In the genomic region with DNA sequence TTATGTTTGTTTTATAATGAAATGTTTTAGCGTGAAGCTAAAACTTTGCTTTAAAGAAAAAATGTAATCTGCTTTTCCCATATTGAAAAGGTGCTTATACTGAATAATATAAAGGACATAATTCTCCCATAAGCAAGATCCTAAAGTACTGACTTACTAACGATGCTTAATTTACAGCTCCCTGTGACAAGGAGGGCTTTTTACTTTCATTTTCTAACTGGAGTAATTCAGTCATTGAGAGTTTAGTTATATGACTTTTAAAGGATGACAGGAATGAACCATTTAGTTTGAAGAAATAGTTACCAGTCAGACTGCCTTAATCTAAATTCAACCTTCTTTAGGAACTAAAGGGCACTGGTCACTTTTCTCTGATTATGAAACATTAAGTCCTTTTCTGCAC, we compare ENCODE assay signal across 13 cellular contexts. TPM values are rescaled to one million over a fixed set of nuclear protein-coding genes. Genes with fewer than 3 reads are reported as not detected.
A peak's percentile ranks its signal among the peaks of the same experiment; 100 is the strongest.
DNase-seq lines count a peak whose midpoint lies in the region; ATAC-seq, FAIRE-seq and TF ChIP-seq lines count a peak whose summit lies in the region.
"Had no signal": no experiment of that assay in that cellular context is flagged by ENCODE, and none has a peak within 500 bp of the region (broad histone marks: within the 10 kb centered on the region; RNA-seq: fewer than 3 reads in every experiment).

No MANE protein-coding gene starts in this region.

- no peak for TF ChIP-seq CTCF in A549 (IDR thresholded peaks at IDR 0.05)

- peak overlapping the region; percentile 10 to 29 for H3K4me3 Mint-ChIP-seq in effector memory CD8-positive, alpha-beta T cell
- H3K4me3 Mint-ChIP-seq in natural killer cell treated with Interleukin-12 subunit alpha and Interleukin-12 subunit beta and Interleukin-15 and Interleukin-18, amount 100 ng/mL, for 72 hours: no peak overlapping the region

- no peak for FAIRE-seq in A549 (lab: Jason Lieb, UNC)

- H3K27ac Mint-ChIP-seq in effector memory CD8-positive, alpha-beta T cell: peak overlapping the region; percentile 3 to 22
- H3K27ac Mint-ChIP-seq in natural killer cell treated with Interleukin-12 subunit alpha and Interleukin-12 subunit beta and Interleukin-15 and Interleukin-18, amount 100 ng/mL, for 72 hours: no peak overlapping the region

- no peaks in the 10 kb centered on the region for H3K27me3 Mint-ChIP-seq in effector memory CD8-positive, alpha-beta T cell
- H3K27me3 Mint-ChIP-seq in natural killer cell treated with Interleukin-12 subunit alpha and Interleukin-12 subunit beta and Interleukin-15 and Interleukin-18, amount 100 ng/mL, for 72 hours: no peaks in the 10 kb centered on the region

- H3K4me2 ChIP-seq in A549: peak overlapping the region; percentile 43

- CTCF ChIA-PET in A549 (lab: Yijun Ruan, JAX): no interaction called here

- H3K4me1 ChIP-seq in A549: no peaks in the 10 kb centered on the region
- H3K4me1 ChIP-seq: SJSA1 had no signal

- H3K4me1 Mint-ChIP-seq in effector memory CD8-positive, alpha-beta T cell (ENCODE audit: low read depth in 2 of 2): peaks cover 3 to 5% of the 10 kb centered on the region in 2 donors
- no peaks in the 10 kb centered on the region for H3K4me1 Mint-ChIP-seq in natural killer cell treated with Interleukin-12 subunit alpha and Interleukin-12 subunit beta and Interleukin-15 and Interleukin-18, amount 100 ng/mL, for 72 hours (ENCODE audit: low read depth in 2 of 2)

- ATAC-seq in A549 (no peak), GM18909 (IDR thresholded peaks at IDR 0.05; ENCODE audit: poor library complexity, unreplicated experiment) (peak; percentile 68)
- ATAC-seq in effector memory CD8-positive, alpha-beta T cell (replicated peaks): no peak
- ATAC-seq in natural killer cell treated with Interleukin-12 subunit alpha and Interleukin-12 subunit beta and Interleukin-15 and Interleukin-18, amount 100 ng/mL, for 72 hours: no peak
- ATAC-seq: left ventricle myocardium superior had no signal

- H3K9me3 ChIP-seq in A549: no peaks in the 10 kb centered on the region
- H3K9me3 ChIP-seq: SJSA1 had no signal

- TF ChIP-seq EP300 in A549 (IDR thresholded peaks at IDR 0.05): no peak

- H3K36me3 Mint-ChIP-seq in effector memory CD8-positive, alpha-beta T cell (ENCODE audit: insufficient read depth): no peaks in the 10 kb centered on the region
- no peaks in the 10 kb centered on the region for H3K36me3 Mint-ChIP-seq in natural killer cell treated with Interleukin-12 subunit alpha and Interleukin-12 subunit beta and Interleukin-15 and Interleukin-18, amount 100 ng/mL, for 72 hours

- H3K9me3 Mint-ChIP-seq in effector memory CD8-positive, alpha-beta T cell: no peaks in the 10 kb centered on the region
- H3K9me3 Mint-ChIP-seq in natural killer cell treated with Interleukin-12 subunit alpha and Interleukin-12 subunit beta and Interleukin-15 and Interleukin-18, amount 100 ng/mL, for 72 hours: no peaks in the 10 kb centered on the region

- H3K4me3 ChIP-seq in A549: no peak overlapping the region
- H3K4me3 ChIP-seq: SJSA1 had no signal

- no peak for TF ChIP-seq POLR2A in A549 (IDR thresholded peaks at IDR 0.05; ENCODE audit: low read length)

- no peak for TF ChIP-seq RAD21 in A549 (conservative IDR thresholded peaks at IDR 0.05 in 1 of 2, IDR thresholded peaks at IDR 0.05 in 1 of 2)

- H3K27ac ChIP-seq in A549: no peak overlapping the region
- H3K27ac ChIP-seq: SJSA1 had no signal

- POLR2A ChIA-PET in A549 (lab: Yijun Ruan, JAX): no interaction called here

- WGBS in A549 (ENCODE audit: missing lambda C conversion rate): 54% methylated on average over 2 of the region's 2 CpGs

- DNase-seq in A549 (ENCODE audit: low read depth in 1 of 2, low spot score in 1 of 2) (no peak), M059J (ENCODE audit: low read depth) (peak; percentile 40), DMS114 treated with DMSO at 0.1 percent for 48 hours (lab: John Stamatoyannopoulos, UW; ENCODE audit: unreplicated experiment) (no peak), NCI-H2029 (lab: John Stamatoyannopoulos, UW) (no peak)
- no peak for DNase-seq in effector memory CD8-positive, alpha-beta T cell
- no peak for DNase-seq in stimulated activated CD4-positive, alpha-beta T cell treated with anti-CD3 and anti-CD28 coated beads, Interleukin-15, amount 100 ng/mL, for 24 hours
- DNase-seq in natural killer cell treated with Interleukin-12 subunit alpha and Interleukin-12 subunit beta and Interleukin-15 and Interleukin-18, amount 100 ng/mL, for 72 hours (ENCODE audit: low spot score): no peak
- DNase-seq: activated T-cell treated with anti-CD3 and anti-CD28 coated beads for 4 hours, left ventricle myocardium superior, NCI-H2029 treated with DMSO at 0.1 percent for 48 hours had no signal

TF ChIP-seq in A549, 52 proteins besides CTCF, POLR2A, EP300 and RAD21:
- TF ChIP-seq EHMT2 (IDR thresholded peaks at IDR 0.05; ENCODE audit: low read depth) (no peak), JUNB (IDR thresholded peaks at IDR 0.05) (no peak), HDAC2 (IDR thresholded peaks at IDR 0.05) (no peak), PBX3 (IDR thresholded peaks at IDR 0.05) (no peak), FOXS1 (CRISPR knock-in tag; IDR thresholded peaks at IDR 0.05) (no peak), CBX2 (IDR thresholded peaks at IDR 0.05; ENCODE audit: borderline replicate concordance, low read depth) (no peak), MYC (IDR thresholded peaks at IDR 0.05; ENCODE audit: borderline replicate concordance, low read length) (no peak), HOXA7 (CRISPR knock-in tag; IDR thresholded peaks at IDR 0.05) (no peak), RNF2 (IDR thresholded peaks at IDR 0.05; ENCODE audit: borderline replicate concordance, low read depth) (no peak), ZFP36 (IDR thresholded peaks at IDR 0.05; ENCODE audit: borderline replicate concordance, partially characterized antibody) (no peak), NR3C1 (IDR thresholded peaks at IDR 0.05) (no peak), POLR2AphosphoS2 (conservative IDR thresholded peaks at IDR 0.05; ENCODE audit: low read length) (no peak), PHF8 (IDR thresholded peaks at IDR 0.05; ENCODE audit: borderline replicate concordance, low read depth) (no peak), ATOH8 (CRISPR knock-in tag; IDR thresholded peaks at IDR 0.05; ENCODE audit: low read depth) (no peak), ELK1 (IDR thresholded peaks at IDR 0.05; ENCODE audit: low read depth, low read length) (no peak), RFX5 (IDR thresholded peaks at IDR 0.05) (no peak), MAX (IDR thresholded peaks at IDR 0.05) (no peak), TFCP2L1 (CRISPR knock-in tag; IDR thresholded peaks at IDR 0.05) (no peak)
- TF ChIP-seq, protein P1, sequence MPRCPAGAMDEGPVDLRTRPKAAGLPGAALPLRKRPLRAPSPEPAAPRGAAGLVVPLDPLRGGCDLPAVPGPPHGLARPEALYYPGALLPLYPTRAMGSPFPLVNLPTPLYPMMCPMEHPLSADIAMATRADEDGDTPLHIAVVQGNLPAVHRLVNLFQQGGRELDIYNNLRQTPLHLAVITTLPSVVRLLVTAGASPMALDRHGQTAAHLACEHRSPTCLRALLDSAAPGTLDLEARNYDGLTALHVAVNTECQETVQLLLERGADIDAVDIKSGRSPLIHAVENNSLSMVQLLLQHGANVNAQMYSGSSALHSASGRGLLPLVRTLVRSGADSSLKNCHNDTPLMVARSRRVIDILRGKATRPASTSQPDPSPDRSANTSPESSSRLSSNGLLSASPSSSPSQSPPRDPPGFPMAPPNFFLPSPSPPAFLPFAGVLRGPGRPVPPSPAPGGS (IDR thresholded peaks at IDR 0.05): no peak
- TF ChIP-seq, protein P2, sequence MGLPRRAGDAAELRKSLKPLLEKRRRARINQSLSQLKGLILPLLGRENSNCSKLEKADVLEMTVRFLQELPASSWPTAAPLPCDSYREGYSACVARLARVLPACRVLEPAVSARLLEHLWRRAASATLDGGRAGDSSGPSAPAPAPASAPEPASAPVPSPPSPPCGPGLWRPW (IDR thresholded peaks at IDR 0.05): no peak
TF ChIP-seq in A549: peak in this region for 0.

RNA-seq across cellular contexts. Expression of gene ZPLD1, which starts 19.3 kb away (rescaled TPM):
- 0.03 and 0.04 TPM in 2 replicates for polyA plus RNA-seq in A549 (2011; rRNA removed)
- polyA plus RNA-seq in A549 (2012; cell fraction: cytosol; rRNA removed): not detected in 2 replicates
- not detected in 2 replicates for polyA plus RNA-seq in A549 (2012; cell fraction: nucleus; rRNA removed)
- polyA plus RNA-seq in A549 (2017; fragmentation: RNase III; extraction: RNeasy Plus Mini Kit Qiagen cat#74134 plus additional on column Dnase treatment): 0.05 TPM in 1 of 3 replicates, not detected in the others
- polyA minus RNA-seq in A549 (2011; rRNA and poly(A)+ RNA removed): not detected in 2 replicates
- 0.20 TPM in 1 of 2 replicates, not detected in the other for total RNA-seq in M059J (2014; rRNA removed; shearing (Covaris generic))
- total RNA-seq in natural killer cell treated with Interleukin-12 subunit alpha and Interleukin-12 subunit beta and Interleukin-15 and Interleukin-18, amount 100 ng/mL, for 72 hours: not detected
- total RNA-seq: left ventricle myocardium superior, SJSA1, skeletal muscle tissue had no signal

Comparison
In these comparisons a context has a peak if more than half of its experiments do, and no peak if none do; other contexts are left out.
1. H3K27ac Mint-ChIP-seq: peak in effector memory CD8-positive, alpha-beta T cell (2 of 2); none in natural killer cell treated with Interleukin-12 subunit alpha and Interleukin-12 subunit beta and Interleukin-15 and Interleukin-18, amount 100 ng/mL, for 72 hours (0 of 2).